8 cellular contexts compared by ENCODE assay signal in genomic region chr3:57555316-57555715, GRCh38. TPM values are rescaled to one million over a fixed set of nuclear protein-coding genes. Genes with fewer than 3 reads are reported as not detected.
DNase-seq lines count a peak whose midpoint lies in the region; ATAC-seq, FAIRE-seq and TF ChIP-seq lines count a peak whose summit lies in the region.

No MANE protein-coding gene starts in this region.

- BruUV-seq in HepG2 (replicated peaks; lab: Mats Ljungman, UMichigan): TSS peak; percentile 96

- TF ChIP-seq CTCF in ascending aorta (IDR thresholded peaks at IDR 0.05): no peak
- TF ChIP-seq CTCF in HepG2 (CRISPR knock-in tag; IDR thresholded peaks at IDR 0.05): no peak
- no peak for TF ChIP-seq CTCF in thyroid gland (IDR thresholded peaks at IDR 0.05)

- CTCF ChIA-PET in HepG2 (lab: Yijun Ruan, JAX; ENCODE audit: low intra/inter-chr PET ratio, low total read pairs): no interaction called here

- no peak for TF ChIP-seq RAD21 in HepG2 (CRISPR knock-in tag; IDR thresholded peaks at IDR 0.05)

- H4K20me1 ChIP-seq in HepG2 (ENCODE audit: insufficient read depth, low read length): no peaks in the 10 kb centered on the region

- TF ChIP-seq EP300 in HepG2 (IDR thresholded peaks at IDR 0.05; ENCODE audit: low read depth in 2 of 2, low read length in 2 of 2): no peak
- TF ChIP-seq EP300 in HepG2 (CRISPR knock-in tag; IDR thresholded peaks at IDR 0.05; ENCODE audit: borderline replicate concordance): no peak

- intact Hi-C loops in Right ventricle myocardium superior (cut with DNase I): loop anchor here (5.0 kb wide), 1 partner anchor 42 kb away; the partner anchor contains the start of gene ARF4
- intact Hi-C loops in cardiac septum (cut with DNase I): loop anchor here (5.0 to 10.0 kb wide), 3 partner anchors 137 to 391 kb away; partner anchors contain the start of genes DENND6A, IL17RD and SLMAP
- intact Hi-C loops in ascending aorta (cut with DNase I): loop anchor here (5.0 kb wide), 1 partner anchor 202 kb away; the partner anchor contains the start of gene SLMAP
- intact Hi-C loops in HepG2 (cut with micrococcal nuclease; ENCODE audit: unreplicated experiment): loop anchor here (5.0 kb wide), 1 partner anchor 42 kb away; the partner anchor contains the start of gene ARF4
- intact Hi-C loops in thyroid gland (cut with DNase I): loop anchor here (10.0 kb wide), 1 partner anchor 199 kb away; the partner anchor contains the start of gene SLMAP

- no peak for FAIRE-seq in HepG2 (lab: Jason Lieb, UNC)

- H3K36me3 ChIP-seq in ascending aorta (peaks cover 8 to 10% of the 10 kb centered on the region in 2 donors), HepG2 (replicated peaks in 1 of 2; ENCODE audit: control insufficient read depth in 1 of 2, insufficient read depth in 2 of 2, low read length in 2 of 2) (no peaks in the 10 kb centered on the region; a peak in 2 of 5 replicates), thyroid gland (no peaks in the 10 kb centered on the region)

- TF ChIP-seq POLR2A in HepG2 (IDR thresholded peaks at IDR 0.05; ENCODE audit: insufficient read depth in 1 of 2, low read depth in 2 of 2, low read length in 2 of 2): no peak
- TF ChIP-seq POLR2A in thyroid gland (IDR thresholded peaks at IDR 0.05): no peak

- peak overlapping the region; percentile 90 for H3K4me3 ChIP-seq in ascending aorta
- peak overlapping the region; percentile 56 to 80 (median 72) for H3K4me3 ChIP-seq in HepG2 (replicated peaks in 1 of 3; ENCODE audit: insufficient read depth in 1 of 3, low read depth in 2 of 3, low read length in 3 of 3)
- peak overlapping the region; percentile 38 to 67 (median 52) for H3K4me3 ChIP-seq in thyroid gland (replicated peaks in 1 of 3)

- H3K4me1 ChIP-seq in ascending aorta (peaks cover 3 to 18% of the 10 kb centered on the region in 2 donors), HepG2 (ENCODE audit: insufficient read depth, low read length) (peaks cover 30% of the 10 kb centered on the region), thyroid gland (peaks cover 19 to 25% of the 10 kb centered on the region in 2 donors)

- peaks cover 42% of the 10 kb centered on the region for H3K79me2 ChIP-seq in HepG2 (ENCODE audit: insufficient read depth, low read length)

- WGBS in HepG2 (ENCODE audit: low lambda C conversion rate): 8% methylated on average over 9 of the region's 9 CpGs
- 25 to 30% methylated on average over 9 of the region's 9 CpGs for whole genome bisulfite sequencing in thyroid gland, 2 donors

- H3K9me3 ChIP-seq in ascending aorta (no peaks in the 10 kb centered on the region), HepG2 (ENCODE audit: low read length) (no peaks in the 10 kb centered on the region), thyroid gland (no peaks in the 10 kb centered on the region)

- ATAC-seq in Right ventricle myocardium superior (ENCODE audit: poor library complexity) (peak; percentile 27), HepG2 (peak; percentile 43)

- in situ Hi-C loops in HepG2 (cut with HindIII; ENCODE audit: extremely low pct_ligation_motif_present, low pct_unique_long_range_greater_than_20kb): loop anchor here (10.0 kb wide), 1 partner anchor 161 kb away; no protein-coding TSS in a partner anchor

- DNase-seq in Right ventricle myocardium superior (no peak), cardiac septum (ENCODE audit: low spot score) (no peak), ascending aorta (ENCODE audit: low spot score in 2 of 2) (no peak), HepG2 (ENCODE audit: low spot score) (peak; percentile 29), thyroid gland (peak in 1 of 2 donors; percentile 24), EL (no peak), OCI-M2 (lab: John Stamatoyannopoulos, UW; ENCODE audit: unreplicated experiment) (no peak), mesenteric fat pad (ENCODE audit: low spot score) (no peak)

- H3K4me2 ChIP-seq in HepG2 (ENCODE audit: low read depth, low read length): peak overlapping the region; percentile 98

- H3K27ac ChIP-seq in ascending aorta (peak overlapping the region; percentile 88 to 90), HepG2 (ENCODE audit: extremely low read length, insufficient read depth, low read length) (peak overlapping the region; percentile 92), thyroid gland (peak overlapping the region; percentile 83 to 98 (median 89))

- POLR2A ChIA-PET in HepG2 (lab: Yijun Ruan, JAX): interaction anchor here (1.0 to 3.3 kb wide), 9 partner anchors 9 to 201 kb away, joined by 3 to 36 read pairs (median 5); partner anchors contain the start of genes ARF4, DENND6A, DNAH12 and SLMAP

- H3K27me3 ChIP-seq in ascending aorta (no peaks in the 10 kb centered on the region), HepG2 (ENCODE audit: control insufficient read depth in 1 of 2, insufficient read depth in 2 of 2, low read length in 2 of 2) (no peaks in the 10 kb centered on the region; a peak in 1 of 5 replicates), thyroid gland (no peaks in the 10 kb centered on the region)

- H3K9ac ChIP-seq in HepG2 (ENCODE audit: insufficient read depth, low read depth, low read length): peak overlapping the region; percentile 94

- H2AFZ ChIP-seq in HepG2 (ENCODE audit: low read length): peak overlapping the region; percentile 88

RNA-seq across cellular contexts. Expression of gene PDE12, which starts 0.8 kb away (rescaled TPM):
- 9.0 TPM for total RNA-seq in Right ventricle myocardium superior
- total RNA-seq in cardiac septum: 14.7 TPM
- total RNA-seq in ascending aorta: 3.0 TPM
- 17.8 and 20.6 TPM in 2 replicates for total RNA-seq in HepG2 (2016; rRNA removed; fragmentation: Illumina TruSeq; extraction: Trizol)
- 0.91 and 0.97 TPM in 2 replicates for total RNA-seq in HepG2 (2016; cell fraction: cytosol; rRNA removed; fragmentation: Illumina TruSeq; extraction: Trizol; ENCODE audit: low read depth)
- 17.9 and 18.3 TPM in 2 replicates for total RNA-seq in HepG2 (2016; cell fraction: insoluble cytoplasmic fraction; rRNA removed; fragmentation: Illumina TruSeq; extraction: Trizol)
- 4.3 and 5.0 TPM in 2 replicates for total RNA-seq in HepG2 (2016; cell fraction: membrane; rRNA removed; fragmentation: Illumina TruSeq; extraction: Trizol)
- total RNA-seq in HepG2 (2016; cell fraction: nucleus; rRNA removed; fragmentation: Illumina TruSeq; extraction: Trizol): 11.8 and 13.0 TPM in 2 replicates
- 8.8 and 9.0 TPM in 2 replicates for polyA plus RNA-seq in HepG2 (2011; rRNA removed)
- polyA plus RNA-seq in HepG2 (2011; cell fraction: cytosol; rRNA removed): 7.3 and 8.3 TPM in 2 replicates
- polyA plus RNA-seq in HepG2 (2011; cell fraction: nucleus; rRNA removed): 6.4 and 6.7 TPM in 2 replicates
- polyA plus RNA-seq in HepG2 (2012): 5.6 and 6.2 TPM in 2 replicates
- 0.32 and 0.44 TPM in 2 replicates for polyA plus RNA-seq in HepG2 (2016; cell fraction: cytosol; fragmentation: Illumina TruSeq; extraction: Trizol; ENCODE audit: low read depth)
- 18.3 and 18.8 TPM in 2 replicates for polyA plus RNA-seq in HepG2 (2016; cell fraction: insoluble cytoplasmic fraction; fragmentation: Illumina TruSeq; extraction: Trizol; ENCODE audit: low read depth)
- 1.3 and 1.7 TPM in 2 replicates for polyA plus RNA-seq in HepG2 (2016; cell fraction: membrane; fragmentation: Illumina TruSeq; extraction: Trizol; ENCODE audit: low read depth)
- polyA plus RNA-seq in HepG2 (2016; cell fraction: nucleus; fragmentation: Illumina TruSeq; extraction: Trizol; ENCODE audit: insufficient read depth, low read depth): 11.3 and 12.4 TPM in 2 replicates
- 45.3 and 71.3 TPM in 2 replicates for polyA minus RNA-seq in HepG2 (2011; rRNA and poly(A)+ RNA removed; ENCODE audit: low replicate concordance)
- 16.4 and 19.3 TPM in 2 replicates for polyA minus RNA-seq in HepG2 (2011; cell fraction: cytosol; rRNA and poly(A)+ RNA removed)
- polyA minus RNA-seq in HepG2 (2011; cell fraction: nucleus; rRNA and poly(A)+ RNA removed): 17.0 and 17.3 TPM in 2 replicates
- total RNA-seq in thyroid gland: 10 to 100 TPM; 13.6 to 33.4 (median 28.7) TPM
- total RNA-seq in mesenteric fat pad: 26.7 TPM

RNA-seq across cellular contexts. Expression of gene DNAH12, which starts 11.2 kb away (rescaled TPM):
- total RNA-seq in Right ventricle myocardium superior (0.08 TPM), cardiac septum (0.22 TPM), ascending aorta (not detected), HepG2 (2016; rRNA removed; fragmentation: Illumina TruSeq; extraction: Trizol) (0.04 and 0.11 TPM in 2 replicates), thyroid gland (under 1 TPM; 0.04 to 0.98 (median 0.19) TPM), mesenteric fat pad (0.06 TPM)
- under 0.01 and 0.10 TPM in 2 replicates for total RNA-seq in HepG2 (2016; cell fraction: cytosol; rRNA removed; fragmentation: Illumina TruSeq; extraction: Trizol; ENCODE audit: low read depth)
- 0.03 and 0.11 TPM in 2 replicates for total RNA-seq in HepG2 (2016; cell fraction: insoluble cytoplasmic fraction; rRNA removed; fragmentation: Illumina TruSeq; extraction: Trizol)
- 0.03 and 0.12 TPM in 2 replicates for total RNA-seq in HepG2 (2016; cell fraction: membrane; rRNA removed; fragmentation: Illumina TruSeq; extraction: Trizol)
- 0.09 and 0.37 TPM in 2 replicates for total RNA-seq in HepG2 (2016; cell fraction: nucleus; rRNA removed; fragmentation: Illumina TruSeq; extraction: Trizol)
- 0.08 and 0.11 TPM in 2 replicates for polyA plus RNA-seq in HepG2 (2011; rRNA removed)
- polyA plus RNA-seq in HepG2 (2011; cell fraction: cytosol; rRNA removed): under 0.01 and 0.01 TPM in 2 replicates
- polyA plus RNA-seq in HepG2 (2011; cell fraction: nucleus; rRNA removed): 0.18 and 0.21 TPM in 2 replicates
- polyA plus RNA-seq in HepG2 (2012): 0.03 TPM in 1 of 2 replicates, not detected in the other
- not detected in 2 replicates for polyA plus RNA-seq in HepG2 (2016; cell fraction: cytosol; fragmentation: Illumina TruSeq; extraction: Trizol; ENCODE audit: low read depth)
- 0.05 and 0.10 TPM in 2 replicates for polyA plus RNA-seq in HepG2 (2016; cell fraction: insoluble cytoplasmic fraction; fragmentation: Illumina TruSeq; extraction: Trizol; ENCODE audit: low read depth)
- not detected in 2 replicates for polyA plus RNA-seq in HepG2 (2016; cell fraction: membrane; fragmentation: Illumina TruSeq; extraction: Trizol; ENCODE audit: low read depth)
- polyA plus RNA-seq in HepG2 (2016; cell fraction: nucleus; fragmentation: Illumina TruSeq; extraction: Trizol; ENCODE audit: insufficient read depth, low read depth): 0.11 and 0.24 TPM in 2 replicates
- polyA minus RNA-seq in HepG2 (2011; rRNA and poly(A)+ RNA removed; ENCODE audit: low replicate concordance): 0.02 TPM in 1 of 2 replicates, not detected in the other
- under 0.01 TPM in 1 of 2 replicates, not detected in the other for polyA minus RNA-seq in HepG2 (2011; cell fraction: cytosol; rRNA and poly(A)+ RNA removed)
- polyA minus RNA-seq in HepG2 (2011; cell fraction: nucleus; rRNA and poly(A)+ RNA removed): 0.25 and 0.39 TPM in 2 replicates

RNA-seq across cellular contexts. Expression of gene ARF4, which starts 41.8 kb away (rescaled TPM):
- 59.0 TPM for total RNA-seq in Right ventricle myocardium superior
- 103 TPM for total RNA-seq in cardiac septum
- 50.0 TPM for total RNA-seq in ascending aorta
- total RNA-seq in HepG2 (2016; rRNA removed; fragmentation: Illumina TruSeq; extraction: Trizol): 184 and 247 TPM in 2 replicates
- 21.0 and 22.5 TPM in 2 replicates for total RNA-seq in HepG2 (2016; cell fraction: cytosol; rRNA removed; fragmentation: Illumina TruSeq; extraction: Trizol; ENCODE audit: low read depth)
- total RNA-seq in HepG2 (2016; cell fraction: insoluble cytoplasmic fraction; rRNA removed; fragmentation: Illumina TruSeq; extraction: Trizol): 181 and 262 TPM in 2 replicates
- total RNA-seq in HepG2 (2016; cell fraction: membrane; rRNA removed; fragmentation: Illumina TruSeq; extraction: Trizol): 59.6 and 61.1 TPM in 2 replicates
- total RNA-seq in HepG2 (2016; cell fraction: nucleus; rRNA removed; fragmentation: Illumina TruSeq; extraction: Trizol): 130 and 149 TPM in 2 replicates
- 195 and 250 TPM in 2 replicates for polyA plus RNA-seq in HepG2 (2011; rRNA removed)
- polyA plus RNA-seq in HepG2 (2011; cell fraction: cytosol; rRNA removed): 148 and 191 TPM in 2 replicates
- 76.8 and 76.9 TPM in 2 replicates for polyA plus RNA-seq in HepG2 (2011; cell fraction: nucleus; rRNA removed)
- 183 and 200 TPM in 2 replicates for polyA plus RNA-seq in HepG2 (2012)
- 26.5 and 28.6 TPM in 2 replicates for polyA plus RNA-seq in HepG2 (2016; cell fraction: cytosol; fragmentation: Illumina TruSeq; extraction: Trizol; ENCODE audit: low read depth)
- 437 and 475 TPM in 2 replicates for polyA plus RNA-seq in HepG2 (2016; cell fraction: insoluble cytoplasmic fraction; fragmentation: Illumina TruSeq; extraction: Trizol; ENCODE audit: low read depth)
- polyA plus RNA-seq in HepG2 (2016; cell fraction: membrane; fragmentation: Illumina TruSeq; extraction: Trizol; ENCODE audit: low read depth): 70.5 and 72.4 TPM in 2 replicates
- 252 and 254 TPM in 2 replicates for polyA plus RNA-seq in HepG2 (2016; cell fraction: nucleus; fragmentation: Illumina TruSeq; extraction: Trizol; ENCODE audit: insufficient read depth, low read depth)
- 505 and 607 TPM in 2 replicates for polyA minus RNA-seq in HepG2 (2011; rRNA and poly(A)+ RNA removed; ENCODE audit: low replicate concordance)
- 104 and 128 TPM in 2 replicates for polyA minus RNA-seq in HepG2 (2011; cell fraction: cytosol; rRNA and poly(A)+ RNA removed)
- 192 and 250 TPM in 2 replicates for polyA minus RNA-seq in HepG2 (2011; cell fraction: nucleus; rRNA and poly(A)+ RNA removed)
- total RNA-seq in thyroid gland: 100 to 1,000 TPM; 125 to 195 (median 159) TPM
- total RNA-seq in mesenteric fat pad: 156 TPM
